Comparison of ENCODE assay signal across 8 cellular contexts in the genomic region with DNA sequence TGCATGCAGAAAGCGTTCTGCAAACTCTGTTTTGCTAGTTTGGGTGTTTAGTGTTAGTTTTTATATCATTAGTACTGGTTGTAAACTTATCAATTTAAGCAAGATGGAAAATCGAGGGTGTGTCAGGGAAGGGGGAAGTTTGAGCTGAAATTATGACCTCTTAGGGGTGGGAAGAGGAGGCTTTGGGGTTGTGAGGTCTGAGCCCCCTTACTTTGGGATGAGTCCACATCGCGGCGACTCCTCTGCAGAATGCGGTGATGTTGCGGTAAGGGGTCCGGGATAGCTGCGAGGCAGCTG. TPM values are rescaled to one million over a fixed set of nuclear protein-coding genes. Genes with fewer than 3 reads are reported as not detected.
DNase-seq lines count a peak whose midpoint lies in the region; ATAC-seq and TF ChIP-seq lines count a peak whose summit lies in the region.
"Had no signal": no experiment of that assay in that cellular context is flagged by ENCODE, and none has a peak within 500 bp of the region (broad histone marks: within the 10 kb centered on the region; RNA-seq: fewer than 3 reads in every experiment).

No MANE protein-coding gene starts in this region.

- peaks cover 4% of the 10 kb centered on the region for H4K20me1 ChIP-seq in Loucy (ENCODE audit: insufficient read depth, low read length, poor library complexity, severe bottlenecking)

- H3K4me3 ChIP-seq in GM06990 (replicated peaks; ENCODE audit: low read depth, low read length): no peak overlapping the region
- H3K4me3 ChIP-seq in Loucy (ENCODE audit: low read length, poor library complexity, severe bottlenecking): peak overlapping the region; percentile 54

- TF ChIP-seq CTCF in GM06990 (IDR thresholded peaks at IDR 0.05; ENCODE audit: insufficient read depth, low read length, poor library complexity, severe bottlenecking): peak; percentile 19
- peak; percentile 48; the same call in 1 of the 2 replicates for TF ChIP-seq CTCF in Loucy (conservative IDR thresholded peaks at IDR 0.05; ENCODE audit: low read length)

- intact Hi-C loops in sciatic nerve (cut with DNase I): no loop called here

- H3F3A ChIP-seq in Loucy (ENCODE audit: low read depth): no peaks in the 10 kb centered on the region

- H3K4me3 Mint-ChIP-seq in effector memory CD8-positive, alpha-beta T cell: peak overlapping the region; percentile 97 to 99

- H3K79me2 ChIP-seq in Loucy (ENCODE audit: insufficient read depth, low read length): peaks cover 24% of the 10 kb centered on the region

- no peak overlapping the region for H3K9ac ChIP-seq in Loucy (ENCODE audit: low read depth, low read length, poor library complexity, severe bottlenecking)

- H3K9me3 Mint-ChIP-seq in effector memory CD8-positive, alpha-beta T cell: peaks cover 0 to 2% of the 10 kb centered on the region in 2 donors

- H3K4me1 Mint-ChIP-seq in effector memory CD8-positive, alpha-beta T cell (ENCODE audit: low read depth in 2 of 2): peaks cover 25 to 27% of the 10 kb centered on the region in 2 donors

- no peak for ATAC-seq in effector memory CD8-positive, alpha-beta T cell (replicated peaks)
- peak; percentile 7 for ATAC-seq in sciatic nerve
- ATAC-seq in HG02938 (IDR thresholded peaks at IDR 0.05; ENCODE audit: unreplicated experiment): no peak

- H3K4me1 ChIP-seq in Loucy (ENCODE audit: insufficient read depth, low read length, poor library complexity, severe bottlenecking): peaks cover 5% of the 10 kb centered on the region

- no peak overlapping the region for H2AFZ ChIP-seq in Loucy (ENCODE audit: low read length)

- DNase-seq in GM06990 (ENCODE audit: extremely low read depth, insufficient read length): no peak
- no peak for DNase-seq in effector memory CD8-positive, alpha-beta T cell
- no peak for DNase-seq in sciatic nerve (ENCODE audit: low spot score)
- DNase-seq in NCI-H82 treated with DMSO at 0.1 percent for 48 hours (lab: John Stamatoyannopoulos, UW; ENCODE audit: unreplicated experiment): no peak
- DNase-seq in NCI-H187 (lab: John Stamatoyannopoulos, UW): no peak

- H3K9me3 ChIP-seq in Loucy (ENCODE audit: insufficient read depth, low read depth, low read length): no peaks in the 10 kb centered on the region
- H3K9me3 ChIP-seq: pancreas had no signal

- H3K4me2 ChIP-seq in Loucy (ENCODE audit: low read depth, low read length, poor library complexity, severe bottlenecking): peak overlapping the region; percentile 56

- H3K27me3 ChIP-seq in GM06990 (replicated peaks; ENCODE audit: control insufficient read depth, insufficient read depth, low read length) (no peaks in the 10 kb centered on the region), Loucy (ENCODE audit: insufficient read depth, low read length, poor library complexity, severe bottlenecking) (no peaks in the 10 kb centered on the region)
- H3K27me3 ChIP-seq: pancreas had no signal

- peaks cover 1% of the 10 kb centered on the region for H3K36me3 ChIP-seq in GM06990 (ENCODE audit: control insufficient read depth, insufficient read depth, low read length)
- no peaks in the 10 kb centered on the region for H3K36me3 ChIP-seq in Loucy (ENCODE audit: insufficient read depth, low read length)
- H3K36me3 ChIP-seq: pancreas had no signal

- H3K36me3 Mint-ChIP-seq in effector memory CD8-positive, alpha-beta T cell (ENCODE audit: insufficient read depth): peaks cover 35% of the 10 kb centered on the region

- H3K27ac Mint-ChIP-seq in effector memory CD8-positive, alpha-beta T cell: peak overlapping the region; percentile 100

- H3K27me3 Mint-ChIP-seq in effector memory CD8-positive, alpha-beta T cell: peaks cover 5 to 9% of the 10 kb centered on the region in 2 donors

- H3K9me2 ChIP-seq in Loucy (replicated peaks; ENCODE audit: low read depth, low read length): no peaks in the 10 kb centered on the region

RNA-seq across cellular contexts. Expression of a gene that starts 0.7 kb away (rescaled TPM):
- 57.5 TPM for total RNA-seq in sciatic nerve

RNA-seq across cellular contexts. Expression of a gene that starts 18.4 kb away (rescaled TPM):
- 48.1 TPM for total RNA-seq in sciatic nerve

RNA-seq across cellular contexts. Expression of a gene that starts 24.4 kb away (rescaled TPM):
- 75.7 TPM for total RNA-seq in sciatic nerve

RNA-seq across cellular contexts. Expression of a gene that starts 55.2 kb away (rescaled TPM):
- total RNA-seq in sciatic nerve: 753 TPM
